Comparison of ENCODE assay signal across 14 cellular contexts in genomic region chr17:81083125-81083765, GRCh38. TPM values are rescaled to one million over a fixed set of nuclear protein-coding genes. Genes with fewer than 3 reads are reported as not detected.
DNase-seq lines count a peak whose midpoint lies in the region; TF ChIP-seq lines count a peak whose summit lies in the region.
"Had no signal": no experiment of that assay in that cellular context is flagged by ENCODE, and none has a peak within 500 bp of the region (broad histone marks: within the 10 kb centered on the region; RNA-seq: fewer than 3 reads in every experiment).

No MANE protein-coding gene starts in this region.

- H4K8ac ChIP-seq in trophoblast cell (ENCODE audit: low read depth, low read length), result no peak overlapping the region

- H3K14ac ChIP-seq in trophoblast cell (ENCODE audit: low read length), result no peak overlapping the region

- H3K27me3 ChIP-seq in BE2C (no peaks in the 10 kb centered on the region), mammary epithelial cell (ENCODE audit: insufficient read depth, low read length) (no peaks in the 10 kb centered on the region), osteoblast (ENCODE audit: insufficient read depth, low read length) (no peaks in the 10 kb centered on the region), trophoblast cell (ENCODE audit: insufficient read depth, low read length) (no peaks in the 10 kb centered on the region)

- intact Hi-C loops in mammary epithelial cell (cut with micrococcal nuclease), result loop anchor here (2.0 kb wide), 2 partner anchors 16 to 42 kb away; no protein-coding TSS in a partner anchor

- H3K36me3 ChIP-seq in BE2C (peaks cover 15% of the 10 kb centered on the region), mammary epithelial cell (ENCODE audit: insufficient read depth, low read length) (peaks cover 4% of the 10 kb centered on the region), osteoblast (ENCODE audit: insufficient read depth, low read length) (peaks cover 2% of the 10 kb centered on the region), trophoblast cell (ENCODE audit: control insufficient read depth in 1 of 2, insufficient read depth in 2 of 2, low read length in 2 of 2) (peaks cover 50 to 59% of the 10 kb centered on the region in 2 experiments)

- no TSS peak for BruUV-seq in mammary epithelial cell (replicated peaks; lab: Mats Ljungman, UMichigan)

- in situ Hi-C loops in mammary epithelial cell (cut with MboI; ENCODE audit: low sequenced_read_pairs in 2 of 2), result loop anchor here in 1 of 2 donors (5.0 kb wide), 1 partner anchor 41 kb away; no protein-coding TSS in a partner anchor

- H3K79me1 ChIP-seq in trophoblast cell (ENCODE audit: low read length), result no peaks in the 10 kb centered on the region

- H4K20me1 ChIP-seq in mammary epithelial cell (ENCODE audit: insufficient read depth, low read length) (no peaks in the 10 kb centered on the region), osteoblast (ENCODE audit: insufficient read depth, low read length) (peaks cover 12% of the 10 kb centered on the region)

- WGBS in mammary epithelial cell (ENCODE audit: low coverage, missing lambda C conversion rate), result 90% methylated on average over 15 of the region's 27 CpGs
- WGBS in trophoblast cell (ENCODE audit: extremely low coverage, insufficient coverage, insufficient read length), result no CpG with 5 or more reads among the region's 27 CpGs

- H3K23ac ChIP-seq in trophoblast cell (ENCODE audit: low read length), result no peak overlapping the region

- H3K4me1 ChIP-seq in BE2C, result peaks cover 12% of the 10 kb centered on the region
- peaks cover 45% of the 10 kb centered on the region for H3K4me1 ChIP-seq in mammary epithelial cell (ENCODE audit: insufficient read depth, low read length)
- H3K4me1 ChIP-seq in osteoblast (ENCODE audit: insufficient read depth, low read length), result no peaks in the 10 kb centered on the region
- H3K4me1 ChIP-seq in trophoblast cell (ENCODE audit: control insufficient read depth in 1 of 2, insufficient read depth in 2 of 2, low read length in 2 of 2), result no peaks in the 10 kb centered on the region

- no peaks in the 10 kb centered on the region for H3K9me3 ChIP-seq in BE2C
- H3K9me3 ChIP-seq in mammary epithelial cell (replicated peaks; ENCODE audit: insufficient read depth, low read length), result no peaks in the 10 kb centered on the region
- no peaks in the 10 kb centered on the region for H3K9me3 ChIP-seq in osteoblast (ENCODE audit: low read depth, low read length)
- H3K9me3 ChIP-seq in trophoblast cell (ENCODE audit: insufficient read depth, low read depth, low read length), result no peaks in the 10 kb centered on the region
- H3K9me3 ChIP-seq: tibial artery had no signal

- CTCF ChIA-PET in mammary epithelial cell (lab: Charles Lee; ENCODE audit: low non-redundant PET), result no interaction called here

- no peak overlapping the region for H2BK12ac ChIP-seq in trophoblast cell (ENCODE audit: low read length)

- H2BK5ac ChIP-seq in trophoblast cell (ENCODE audit: low read depth, low read length, poor library complexity), result no peak overlapping the region

- H3K4me2 ChIP-seq in mammary epithelial cell (ENCODE audit: insufficient read depth, low read depth, low read length), result peak overlapping the region; percentile 41
- H3K4me2 ChIP-seq in osteoblast (ENCODE audit: insufficient read depth, low read length), result no peak overlapping the region
- H3K4me2 ChIP-seq in trophoblast cell (ENCODE audit: low read length), result no peak overlapping the region
- H3K4me2 ChIP-seq: GM23338 had no signal

- H3K27ac ChIP-seq in mammary epithelial cell (ENCODE audit: insufficient read depth, low read depth, low read length) (peak overlapping the region; percentile 82), osteoblast (ENCODE audit: low read depth, low read length) (no peak overlapping the region), trophoblast cell (ENCODE audit: low read depth, low read length) (no peak overlapping the region)
- H3K27ac ChIP-seq: tibial artery had no signal

- no peak overlapping the region for H2AFZ ChIP-seq in mammary epithelial cell (ENCODE audit: low read depth, low read length)
- H2AFZ ChIP-seq in osteoblast (ENCODE audit: low read length), result no peak overlapping the region
- H2AFZ ChIP-seq in trophoblast cell (ENCODE audit: insufficient read depth, low read length, poor library complexity), result no peak overlapping the region
- H2AFZ ChIP-seq: GM23338 had no signal

- dilution Hi-C loops in mammary epithelial cell (cut with HindIII; ENCODE audit: low sequenced_read_pairs), result no loop called here

- no peak overlapping the region for H2AK5ac ChIP-seq in trophoblast cell (ENCODE audit: low read length)

- peak overlapping the region; percentile 60 for H3K9ac ChIP-seq in mammary epithelial cell (ENCODE audit: insufficient read depth, low read length)
- H3K9ac ChIP-seq in trophoblast cell (ENCODE audit: low read length), result no peak overlapping the region

- H3K79me2 ChIP-seq in mammary epithelial cell (ENCODE audit: insufficient read depth, low read length) (peaks cover 53% of the 10 kb centered on the region), osteoblast (ENCODE audit: insufficient read depth, low read length) (no peaks in the 10 kb centered on the region), trophoblast cell (ENCODE audit: control insufficient read depth, insufficient read depth, low read length, poor library complexity) (no peaks in the 10 kb centered on the region)

- no peak overlapping the region for H3K4me3 ChIP-seq in BE2C (ENCODE audit: low read depth, low read length)
- no peak overlapping the region for H3K4me3 ChIP-seq in mammary epithelial cell (replicated peaks in 1 of 3; ENCODE audit: insufficient read depth in 1 of 3, low read depth in 2 of 3, low read length in 3 of 3)
- no peak overlapping the region for H3K4me3 ChIP-seq in osteoblast (ENCODE audit: insufficient read depth, low read length)
- H3K4me3 ChIP-seq in trophoblast cell (ENCODE audit: low read depth, low read length), result no peak overlapping the region
- H3K4me3 ChIP-seq: GM23338, tibial artery had no signal

- H4K91ac ChIP-seq in trophoblast cell (ENCODE audit: low read depth, low read length), result no peak overlapping the region

- DNase-seq in BE2C (peak; percentile 49), mammary epithelial cell (no peak), kidney glomerular epithelial cell (lab: John Stamatoyannopoulos, UW) (peak; percentile 45), retina (peak; percentile 65), osteoblast (ENCODE audit: insufficient read length, low spot score, missing footprints) (no peak), epidermal melanocyte (ENCODE audit: insufficient read length, low spot score) (no peak), NCI-H446 (lab: John Stamatoyannopoulos, UW) (no peak), trophoblast cell (no peak)
- DNase-seq: activated CD8-positive, alpha-beta memory T cell treated with anti-CD3 and anti-CD28 coated beads, Interleukin-2, amount 10 ng/mL, durations not matched to agents 7 days and 5 days; cortex of kidney; DMS53; NCI-H510A; tibial artery had no signal

- no peak overlapping the region for H3K18ac ChIP-seq in trophoblast cell (ENCODE audit: low read length)

- H3K4ac ChIP-seq in trophoblast cell (ENCODE audit: low read depth, low read length), result no peak overlapping the region

- TF ChIP-seq CTCF in BE2C (IDR thresholded peaks at IDR 0.05; ENCODE audit: low read depth, low read length), result no peak
- no peak for TF ChIP-seq CTCF in mammary epithelial cell (conservative IDR thresholded peaks at IDR 0.05 in 1 of 2, IDR thresholded peaks at IDR 0.05 in 1 of 2; ENCODE audit: extremely low read depth in 1 of 2, insufficient read depth in 1 of 2, low read depth in 1 of 2, low read length in 2 of 2)
- no peak for TF ChIP-seq CTCF in osteoblast (IDR thresholded peaks at IDR 0.05; ENCODE audit: extremely low read depth, low read depth, low read length)

- no peak overlapping the region for H4K12ac ChIP-seq in trophoblast cell (ENCODE audit: low read depth, low read length)

- no peak overlapping the region for H2BK120ac ChIP-seq in trophoblast cell (ENCODE audit: insufficient read depth, low read length, poor library complexity)

RNA-seq across cellular contexts. Expression of gene BAIAP2, which starts 48.3 kb away (rescaled TPM):
- 54.3 TPM for polyA plus RNA-seq in BE2C (2012; ENCODE audit: insufficient read depth, insufficient read length, low read depth)
- total RNA-seq in mammary epithelial cell (100 to 1,000 TPM in 1 of 2 donors, 10 to 100 TPM in 1; 30.8 to 114 TPM), osteoblast (15.6 and 19.4 TPM in 2 replicates)
- 40.7 TPM for polyA plus RNA-seq in mammary epithelial cell
- 24.5 TPM for polyA minus RNA-seq in mammary epithelial cell
- 81.6 and 88.1 TPM in 2 replicates for polyA plus RNA-seq in trophoblast cell (2013)

Comparison
In these comparisons a context has a peak if more than half of its experiments do, and no peak if none do; other contexts are left out.
1. DNase-seq: peak in BE2C (single experiment), kidney glomerular epithelial cell (single experiment) and retina (single experiment); none in mammary epithelial cell (single experiment), osteoblast (single experiment), epidermal melanocyte (single experiment), NCI-H446 (0 of 2) and trophoblast cell (0 of 2).